In the genomic region with DNA sequence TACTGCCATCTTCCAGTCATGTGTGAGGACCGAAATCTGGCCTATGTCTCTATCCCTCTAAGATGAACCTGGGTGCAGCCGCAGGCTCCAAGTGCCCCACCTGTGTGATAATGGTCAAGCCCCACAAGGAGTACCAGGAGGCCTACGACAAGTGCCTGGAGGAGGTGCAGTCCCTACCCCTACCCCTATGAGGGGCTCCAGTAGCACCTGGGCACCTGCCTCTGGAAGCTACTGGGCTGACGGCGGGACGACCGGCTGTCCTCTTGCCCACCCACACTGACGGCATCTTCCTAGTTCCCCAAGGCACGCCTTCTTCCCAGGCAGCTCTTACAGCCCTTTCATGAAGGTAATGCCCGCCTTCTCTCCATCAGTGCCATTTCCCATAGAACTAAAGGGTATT, we compare ENCODE assay signal across 15 cellular contexts. TPM values are rescaled to one million over a fixed set of nuclear protein-coding genes. Genes with fewer than 3 reads are reported as not detected.
DNase-seq lines count a peak whose midpoint lies in the region; ATAC-seq and TF ChIP-seq lines count a peak whose summit lies in the region.
"Had no signal": no experiment of that assay in that cellular context is flagged by ENCODE, and none has a peak within 500 bp of the region (broad histone marks: within the 10 kb centered on the region; RNA-seq: fewer than 3 reads in every experiment).

No MANE protein-coding gene starts in this region.

- no peak overlapping the region for H3K18ac ChIP-seq in mesendoderm (ENCODE audit: low read length)

- CTCF ChIA-PET in HCT116 (lab: Charles Lee): no interaction called here

- H3K27me3 Mint-ChIP-seq in endodermal cell (ENCODE audit: insufficient read depth) (peaks cover 3% of the 10 kb centered on the region), neural progenitor cell (ENCODE audit: insufficient read depth, low read depth) (no peaks in the 10 kb centered on the region)
- H3K27me3 Mint-ChIP-seq: CD8-positive, alpha-beta memory T cell had no signal

- RAD21 ChIA-PET in HCT116 (lab: Charles Lee; ENCODE audit: low non-redundant PET in 1 of 2, low total read pairs in 2 of 2, uncharacterized antibody in 2 of 2, unreplicated experiment in 2 of 2): no interaction called here

- H3K27ac ChIP-seq in HCT116 (ENCODE audit: low read depth, low read length) (no peak overlapping the region), endodermal cell (ENCODE audit: low read depth, low read length) (no peak overlapping the region), mesendoderm (ENCODE audit: low read depth, low read length) (no peak overlapping the region), neural progenitor cell (no peak overlapping the region)
- H3K27ac ChIP-seq: BLaER1 had no signal

- H3K9me2 ChIP-seq in HCT116 (ENCODE audit: insufficient read depth): no peaks in the 10 kb centered on the region

- H2AK5ac ChIP-seq in mesendoderm (ENCODE audit: low read length): no peak overlapping the region

- H3K4me2 ChIP-seq in HCT116 (ENCODE audit: low read length): no peak overlapping the region
- no peak overlapping the region for H3K4me2 ChIP-seq in mesendoderm (ENCODE audit: low read length)
- no peak overlapping the region for H3K4me2 ChIP-seq in neural progenitor cell
- H3K4me2 ChIP-seq: BLaER1 had no signal

- BruUV-seq in HCT116 (replicated peaks; lab: Mats Ljungman, UMichigan): no TSS peak

- H4K20me1 ChIP-seq in HCT116 (ENCODE audit: insufficient read depth): no peaks in the 10 kb centered on the region
- no peaks in the 10 kb centered on the region for H4K20me1 ChIP-seq in neural progenitor cell (ENCODE audit: low read depth)
- H4K20me1 ChIP-seq: BLaER1 had no signal

- H3K4me3 Mint-ChIP-seq in endodermal cell: no peak overlapping the region
- no peak overlapping the region for H3K4me3 Mint-ChIP-seq in neural progenitor cell
- H3K4me3 Mint-ChIP-seq: CD8-positive, alpha-beta memory T cell had no signal

- no peak overlapping the region for H3K23ac ChIP-seq in mesendoderm (ENCODE audit: low read length)

- H3K36me3 Mint-ChIP-seq in endodermal cell (ENCODE audit: low read depth): no peaks in the 10 kb centered on the region
- no peaks in the 10 kb centered on the region for H3K36me3 Mint-ChIP-seq in neural progenitor cell
- H3K36me3 Mint-ChIP-seq: CD8-positive, alpha-beta memory T cell had no signal

- H3K36me3 ChIP-seq in HCT116 (ENCODE audit: control insufficient read depth in 1 of 2, insufficient read depth in 2 of 2, low read length in 2 of 2) (no peaks in the 10 kb centered on the region), endodermal cell (ENCODE audit: control insufficient read depth, insufficient read depth, low read length) (no peaks in the 10 kb centered on the region), mesendoderm (ENCODE audit: control insufficient read depth, insufficient read depth, low read length) (no peaks in the 10 kb centered on the region), neural progenitor cell (no peaks in the 10 kb centered on the region)
- H3K36me3 ChIP-seq: BLaER1 had no signal

- H2BK15ac ChIP-seq in mesendoderm (replicated peaks; ENCODE audit: low read depth): no peak overlapping the region

- H3K27ac Mint-ChIP-seq in endodermal cell: no peak overlapping the region
- H3K27ac Mint-ChIP-seq in neural progenitor cell: no peak overlapping the region
- H3K27ac Mint-ChIP-seq: CD8-positive, alpha-beta memory T cell had no signal

- peak; percentile 64 for ATAC-seq in HCT116
- ATAC-seq in sciatic nerve: no peak
- ATAC-seq: GM12878 had no signal

- H3K79me1 ChIP-seq in mesendoderm (ENCODE audit: low read length): no peaks in the 10 kb centered on the region

- H3K27me3 ChIP-seq in HCT116 (ENCODE audit: insufficient read depth, low read length): no peaks in the 10 kb centered on the region
- H3K27me3 ChIP-seq in endodermal cell (ENCODE audit: control insufficient read depth, insufficient read depth, low read length, poor library complexity, severe bottlenecking): no peaks in the 10 kb centered on the region
- H3K27me3 ChIP-seq in mesendoderm (ENCODE audit: insufficient read depth, low read length, poor library complexity): no peaks in the 10 kb centered on the region
- no peaks in the 10 kb centered on the region for H3K27me3 ChIP-seq in neural progenitor cell
- H3K27me3 ChIP-seq: BLaER1 had no signal

- H3K56ac ChIP-seq in mesendoderm (ENCODE audit: low read length): no peak overlapping the region

- POLR2A ChIA-PET in HCT116 (lab: Charles Lee): no interaction called here

- DNase-seq in ELF-1 (ENCODE audit: low read depth, low spot score): peak; percentile 63
- DNase-seq in HCT116 (ENCODE audit: low read depth, low spot score): no peak
- DNase-seq in endodermal cell: peak; percentile 70
- peak; percentile 29 for DNase-seq in mesendoderm
- DNase-seq in islet precursor cell: no peak
- DNase-seq in GM03348 (ENCODE audit: low spot score): no peak
- no peak for DNase-seq in neural progenitor cell (ENCODE audit: low spot score)
- no peak for DNase-seq in sciatic nerve (ENCODE audit: low spot score)
- DNase-seq: 8988T; AML-193; CD8-positive, alpha-beta memory T cell; DMS53 had no signal

- H2AFZ ChIP-seq in HCT116 (ENCODE audit: low read depth, low read length, poor library complexity, severe bottlenecking): no peak overlapping the region
- no peak overlapping the region for H2AFZ ChIP-seq in neural progenitor cell (replicated peaks)

- no peak for TF ChIP-seq POLR2A in HCT116 (IDR thresholded peaks at IDR 0.05; ENCODE audit: borderline replicate concordance, extremely low read depth, insufficient read depth, insufficient read length)

- H3K9ac ChIP-seq in HCT116 (ENCODE audit: low read length) (no peak overlapping the region), endodermal cell (ENCODE audit: extremely low read depth, low read length, poor library complexity, severe bottlenecking) (no peak overlapping the region), mesendoderm (ENCODE audit: low read length) (no peak overlapping the region), neural progenitor cell (no peak overlapping the region)
- H3K9ac ChIP-seq: BLaER1 had no signal

- WGBS in endodermal cell (ENCODE audit: insufficient coverage in 1 of 2, insufficient read length in 1 of 2), 2 experiments: 80 to 87% methylated on average over 6 to 9 of the region's 10 CpGs
- no CpG with 5 or more reads among the region's 10 CpGs for WGBS in mesendoderm (ENCODE audit: extremely low coverage, insufficient coverage, low lambda C conversion rate)

- peaks cover 9% of the 10 kb centered on the region for H3K9me3 Mint-ChIP-seq in endodermal cell
- H3K9me3 Mint-ChIP-seq in neural progenitor cell: peaks cover 7% of the 10 kb centered on the region

- no peak overlapping the region for H3K4me3 ChIP-seq in HCT116 (replicated peaks in 1 of 2; ENCODE audit: low read depth in 1 of 2, low read length in 2 of 2)
- H3K4me3 ChIP-seq in endodermal cell (ENCODE audit: low read length): no peak overlapping the region
- H3K4me3 ChIP-seq in mesendoderm (ENCODE audit: low read length): no peak overlapping the region
- H3K4me3 ChIP-seq in neural progenitor cell: no peak overlapping the region
- H3K4me3 ChIP-seq: BLaER1, GM12878 had no signal

- no peak overlapping the region for H4K5ac ChIP-seq in mesendoderm (ENCODE audit: low read length)

- no peak for TF ChIP-seq RAD21 in HCT116 (IDR thresholded peaks at IDR 0.05; ENCODE audit: low read depth)

- H3F3A ChIP-seq in neural progenitor cell (ENCODE audit: low read depth): no peaks in the 10 kb centered on the region

- no peak overlapping the region for H4K8ac ChIP-seq in mesendoderm (ENCODE audit: low read depth, low read length)

- TF ChIP-seq CTCF in HCT116 (IDR thresholded peaks at IDR 0.05 in 2 of 3, conservative IDR thresholded peaks at IDR 0.05 in 1 of 3; ENCODE audit: borderline replicate concordance in 1 of 3, insufficient read depth in 1 of 3, low read depth in 2 of 3, low read length in 2 of 3) (0 out of 6 replicates have a peak, but pooled peaks of 1 of the 3 experiments have one; percentile 14), endodermal cell (conservative IDR thresholded peaks at IDR 0.05) (peak; percentile 38), neural progenitor cell (IDR thresholded peaks at IDR 0.05) (no peak)

- H3K4me1 ChIP-seq in HCT116 (ENCODE audit: control insufficient read depth in 1 of 2, insufficient read depth in 2 of 2, low read length in 2 of 2) (peaks cover 10 to 25% of the 10 kb centered on the region in 2 experiments; a peak in 3 of 4 replicates), endodermal cell (ENCODE audit: control insufficient read depth, insufficient read depth, low read length) (no peaks in the 10 kb centered on the region), mesendoderm (ENCODE audit: control insufficient read depth, low read depth, low read length) (no peaks in the 10 kb centered on the region), neural progenitor cell (no peaks in the 10 kb centered on the region)
- H3K4me1 ChIP-seq: BLaER1, Caco-2 had no signal

- no peak overlapping the region for H3K4ac ChIP-seq in mesendoderm (ENCODE audit: low read depth, low read length)

- H3K9me3 ChIP-seq in HCT116 (ENCODE audit: control insufficient read depth in 1 of 2, insufficient read depth in 1 of 2, low read depth in 1 of 2, low read length in 2 of 2): no peaks in the 10 kb centered on the region
- no peaks in the 10 kb centered on the region for H3K9me3 ChIP-seq in endodermal cell (ENCODE audit: control insufficient read depth, low read length)
- H3K9me3 ChIP-seq in neural progenitor cell (ENCODE audit: low read depth): peaks cover 3% of the 10 kb centered on the region
- H3K9me3 ChIP-seq: Caco-2 had no signal

- H3K79me2 ChIP-seq in HCT116 (ENCODE audit: insufficient read depth, low read length): no peaks in the 10 kb centered on the region
- no peaks in the 10 kb centered on the region for H3K79me2 ChIP-seq in mesendoderm (ENCODE audit: control insufficient read depth, insufficient read depth, low read length)
- no peaks in the 10 kb centered on the region for H3K79me2 ChIP-seq in neural progenitor cell (ENCODE audit: low read depth)

- H2BK5ac ChIP-seq in mesendoderm (ENCODE audit: low read length): no peak overlapping the region

- no peaks in the 10 kb centered on the region for H3K4me1 Mint-ChIP-seq in endodermal cell
- H3K4me1 Mint-ChIP-seq in neural progenitor cell: peaks cover 4% of the 10 kb centered on the region
- H3K4me1 Mint-ChIP-seq: CD8-positive, alpha-beta memory T cell had no signal

- intact Hi-C loops in HCT116 (cut with micrococcal nuclease) (loop anchor here (5.0 kb wide), 1 partner anchor 186 kb away; a partner anchor contains a TSS), sciatic nerve (cut with DNase I) (no loop called here)

- H2BK120ac ChIP-seq in mesendoderm (ENCODE audit: low read depth, low read length): no peak overlapping the region

RNA-seq across cellular contexts. Expression of a gene that starts 47.4 kb away (rescaled TPM):
- total RNA-seq in HCT116 (2021; ENCODE audit: unreplicated experiment) (2.8 TPM), endodermal cell (not detected), neural progenitor cell (ENCODE audit: low replicate concordance) (not detected in 2 replicates), sciatic nerve (0.98 TPM)
- polyA plus RNA-seq in HCT116 (2012): 1.1 and 1.5 TPM in 2 replicates
- 4.1 TPM for polyA plus RNA-seq in endodermal cell (2013, experiment 1 of 2)
- polyA plus RNA-seq in endodermal cell (2013, experiment 2 of 2): 4.2 TPM
- 0.56 TPM for polyA plus RNA-seq in mesendoderm (2013, experiment 1 of 2)
- 0.91 TPM for polyA plus RNA-seq in mesendoderm (2013, experiment 2 of 2)

RNA-seq across cellular contexts. Expression of a gene that starts 54.0 kb away (rescaled TPM):
- total RNA-seq in HCT116 (2021; ENCODE audit: unreplicated experiment) (0.57 TPM), endodermal cell (not detected), neural progenitor cell (ENCODE audit: low replicate concordance) (not detected in 2 replicates), sciatic nerve (3.9 TPM)
- 0.26 and 0.31 TPM in 2 replicates for polyA plus RNA-seq in HCT116 (2012)
- polyA plus RNA-seq in endodermal cell (2013, experiment 1 of 2): 27.2 TPM
- 22.7 TPM for polyA plus RNA-seq in endodermal cell (2013, experiment 2 of 2)
- polyA plus RNA-seq in mesendoderm (2013, experiment 1 of 2): 0.04 TPM
- polyA plus RNA-seq in mesendoderm (2013, experiment 2 of 2): 0.03 TPM
- total RNA-seq: CD8-positive, alpha-beta memory T cell; GM12878 had no signal
- polyA plus RNA-seq: CD8-positive, alpha-beta memory T cell; GM12878 had no signal

Comparison
In these comparisons a context has a peak if more than half of its experiments do, and no peak if none do; other contexts are left out.
1. DNase-seq: peak in ELF-1 (single experiment), endodermal cell (single experiment) and mesendoderm (single experiment); none in HCT116 (single experiment), islet precursor cell (single experiment), GM03348 (single experiment), neural progenitor cell (single experiment) and sciatic nerve (single experiment).